Comparison of ENCODE assay signal across 1 cellular context in genomic region chr3:146655333-146655996, GRCh38.
TF ChIP-seq lines count a peak whose summit lies in the region.

No MANE protein-coding gene starts in this region.

TF ChIP-seq in GM23338, 12 proteins besides CTCF, POLR2A, EP300 and RAD21:
- no peak for TF ChIP-seq ZNF331 (CRISPR knock-in tag; IDR thresholded peaks at IDR 0.05; ENCODE audit: low read depth)
- no peak for TF ChIP-seq EZH2phosphoT487 (IDR thresholded peaks at IDR 0.05; ENCODE audit: unreplicated experiment)
- TF ChIP-seq, protein P1, sequence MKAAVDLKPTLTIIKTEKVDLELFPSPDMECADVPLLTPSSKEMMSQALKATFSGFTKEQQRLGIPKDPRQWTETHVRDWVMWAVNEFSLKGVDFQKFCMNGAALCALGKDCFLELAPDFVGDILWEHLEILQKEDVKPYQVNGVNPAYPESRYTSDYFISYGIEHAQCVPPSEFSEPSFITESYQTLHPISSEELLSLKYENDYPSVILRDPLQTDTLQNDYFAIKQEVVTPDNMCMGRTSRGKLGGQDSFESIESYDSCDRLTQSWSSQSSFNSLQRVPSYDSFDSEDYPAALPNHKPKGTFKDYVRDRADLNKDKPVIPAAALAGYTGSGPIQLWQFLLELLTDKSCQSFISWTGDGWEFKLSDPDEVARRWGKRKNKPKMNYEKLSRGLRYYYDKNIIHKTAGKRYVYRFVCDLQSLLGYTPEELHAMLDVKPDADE (IDR thresholded peaks at IDR 0.05), result no peak
- TF ChIP-seq STAT1 (IDR thresholded peaks at IDR 0.05; ENCODE audit: unreplicated experiment), result no peak
- no peak for TF ChIP-seq CREB1 (CRISPR knock-in tag; IDR thresholded peaks at IDR 0.05; ENCODE audit: low read depth)
- TF ChIP-seq ZNF462 (CRISPR knock-in tag; IDR thresholded peaks at IDR 0.05), result no peak
- no peak for TF ChIP-seq POLR2AphosphoS5 (IDR thresholded peaks at IDR 0.05; ENCODE audit: low read depth)
- TF ChIP-seq JUNB (IDR thresholded peaks at IDR 0.05; ENCODE audit: unreplicated experiment), result no peak
- TF ChIP-seq EZH2 (IDR thresholded peaks at IDR 0.05; ENCODE audit: low read depth, unreplicated experiment), result no peak
- TF ChIP-seq, protein P2, sequence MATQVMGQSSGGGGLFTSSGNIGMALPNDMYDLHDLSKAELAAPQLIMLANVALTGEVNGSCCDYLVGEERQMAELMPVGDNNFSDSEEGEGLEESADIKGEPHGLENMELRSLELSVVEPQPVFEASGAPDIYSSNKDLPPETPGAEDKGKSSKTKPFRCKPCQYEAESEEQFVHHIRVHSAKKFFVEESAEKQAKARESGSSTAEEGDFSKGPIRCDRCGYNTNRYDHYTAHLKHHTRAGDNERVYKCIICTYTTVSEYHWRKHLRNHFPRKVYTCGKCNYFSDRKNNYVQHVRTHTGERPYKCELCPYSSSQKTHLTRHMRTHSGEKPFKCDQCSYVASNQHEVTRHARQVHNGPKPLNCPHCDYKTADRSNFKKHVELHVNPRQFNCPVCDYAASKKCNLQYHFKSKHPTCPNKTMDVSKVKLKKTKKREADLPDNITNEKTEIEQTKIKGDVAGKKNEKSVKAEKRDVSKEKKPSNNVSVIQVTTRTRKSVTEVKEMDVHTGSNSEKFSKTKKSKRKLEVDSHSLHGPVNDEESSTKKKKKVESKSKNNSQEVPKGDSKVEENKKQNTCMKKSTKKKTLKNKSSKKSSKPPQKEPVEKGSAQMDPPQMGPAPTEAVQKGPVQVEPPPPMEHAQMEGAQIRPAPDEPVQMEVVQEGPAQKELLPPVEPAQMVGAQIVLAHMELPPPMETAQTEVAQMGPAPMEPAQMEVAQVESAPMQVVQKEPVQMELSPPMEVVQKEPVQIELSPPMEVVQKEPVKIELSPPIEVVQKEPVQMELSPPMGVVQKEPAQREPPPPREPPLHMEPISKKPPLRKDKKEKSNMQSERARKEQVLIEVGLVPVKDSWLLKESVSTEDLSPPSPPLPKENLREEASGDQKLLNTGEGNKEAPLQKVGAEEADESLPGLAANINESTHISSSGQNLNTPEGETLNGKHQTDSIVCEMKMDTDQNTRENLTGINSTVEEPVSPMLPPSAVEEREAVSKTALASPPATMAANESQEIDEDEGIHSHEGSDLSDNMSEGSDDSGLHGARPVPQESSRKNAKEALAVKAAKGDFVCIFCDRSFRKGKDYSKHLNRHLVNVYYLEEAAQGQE (IDR thresholded peaks at IDR 0.05; ENCODE audit: unreplicated experiment), result no peak
- TF ChIP-seq NANOG (IDR thresholded peaks at IDR 0.05; ENCODE audit: borderline replicate concordance), result no peak
- no peak for TF ChIP-seq ZNF114 (CRISPR knock-in tag; IDR thresholded peaks at IDR 0.05)
